1 cellular context compared by ENCODE assay signal in genomic region chr18:11501352-11501751, GRCh38.
TF ChIP-seq lines count a peak whose summit lies in the region.

No MANE protein-coding gene starts in this region.

TF ChIP-seq in HepG2, 621 proteins besides CTCF, POLR2A, EP300 and RAD21 (continued from another document):
- no peak for TF ChIP-seq ZNF512B (CRISPR knock-in tag; IDR thresholded peaks at IDR 0.05; ENCODE audit: borderline replicate concordance)
- peak; percentile 44; the same call in 1 of the 2 replicates for TF ChIP-seq EHMT2 (IDR thresholded peaks at IDR 0.05; ENCODE audit: borderline replicate concordance, low read depth, low read length)
- TF ChIP-seq, protein P1, sequence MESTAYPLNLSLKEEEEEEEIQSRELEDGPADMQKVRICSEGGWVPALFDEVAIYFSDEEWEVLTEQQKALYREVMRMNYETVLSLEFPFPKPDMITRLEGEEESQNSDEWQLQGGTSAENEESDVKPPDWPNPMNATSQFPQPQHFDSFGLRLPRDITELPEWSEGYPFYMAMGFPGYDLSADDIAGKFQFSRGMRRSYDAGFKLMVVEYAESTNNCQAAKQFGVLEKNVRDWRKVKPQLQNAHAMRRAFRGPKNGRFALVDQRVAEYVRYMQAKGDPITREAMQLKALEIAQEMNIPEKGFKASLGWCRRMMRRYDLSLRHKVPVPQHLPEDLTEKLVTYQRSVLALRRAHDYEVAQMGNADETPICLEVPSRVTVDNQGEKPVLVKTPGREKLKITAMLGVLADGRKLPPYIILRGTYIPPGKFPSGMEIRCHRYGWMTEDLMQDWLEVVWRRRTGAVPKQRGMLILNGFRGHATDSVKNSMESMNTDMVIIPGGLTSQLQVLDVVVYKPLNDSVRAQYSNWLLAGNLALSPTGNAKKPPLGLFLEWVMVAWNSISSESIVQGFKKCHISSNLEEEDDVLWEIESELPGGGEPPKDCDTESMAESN (CRISPR knock-in tag; conservative IDR thresholded peaks at IDR 0.05), result no peak
- TF ChIP-seq ZNF335 (CRISPR knock-in tag; IDR thresholded peaks at IDR 0.05), result no peak
- peak; percentile 63; the same call in 1 of the 2 replicates for TF ChIP-seq FOXA3 (CRISPR knock-in tag; IDR thresholded peaks at IDR 0.05)
- no peak for TF ChIP-seq ZNF354B (CRISPR knock-in tag; IDR thresholded peaks at IDR 0.05)
- no peak for TF ChIP-seq ZNF205 (CRISPR knock-in tag; IDR thresholded peaks at IDR 0.05)
- no peak for TF ChIP-seq REL (CRISPR knock-in tag; conservative IDR thresholded peaks at IDR 0.05)
- no peak for TF ChIP-seq BHLHE40 (IDR thresholded peaks at IDR 0.05; ENCODE audit: low read length)
- TF ChIP-seq, protein P2, sequence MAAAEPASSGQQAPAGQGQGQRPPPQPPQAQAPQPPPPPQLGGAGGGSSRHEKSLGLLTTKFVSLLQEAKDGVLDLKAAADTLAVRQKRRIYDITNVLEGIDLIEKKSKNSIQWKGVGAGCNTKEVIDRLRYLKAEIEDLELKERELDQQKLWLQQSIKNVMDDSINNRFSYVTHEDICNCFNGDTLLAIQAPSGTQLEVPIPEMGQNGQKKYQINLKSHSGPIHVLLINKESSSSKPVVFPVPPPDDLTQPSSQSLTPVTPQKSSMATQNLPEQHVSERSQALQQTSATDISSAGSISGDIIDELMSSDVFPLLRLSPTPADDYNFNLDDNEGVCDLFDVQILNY (CRISPR knock-in tag; conservative IDR thresholded peaks at IDR 0.05), result no peak
- no peak for TF ChIP-seq HOXA9 (CRISPR knock-in tag; IDR thresholded peaks at IDR 0.05; ENCODE audit: borderline replicate concordance)
- TF ChIP-seq ZNF816 (CRISPR knock-in tag; IDR thresholded peaks at IDR 0.05; ENCODE audit: borderline replicate concordance), result no peak
- no peak for TF ChIP-seq ZFP41 (CRISPR knock-in tag; IDR thresholded peaks at IDR 0.05; ENCODE audit: borderline replicate concordance)
- TF ChIP-seq SCMH1 (CRISPR knock-in tag; IDR thresholded peaks at IDR 0.05; ENCODE audit: borderline replicate concordance), result no peak
- TF ChIP-seq ZNF3 (CRISPR knock-in tag; IDR thresholded peaks at IDR 0.05), result no peak
- TF ChIP-seq HOXD1 (CRISPR knock-in tag; IDR thresholded peaks at IDR 0.05), result no peak
- TF ChIP-seq RBAK (CRISPR knock-in tag; IDR thresholded peaks at IDR 0.05), result no peak
- TF ChIP-seq ZFX (CRISPR knock-in tag; IDR thresholded peaks at IDR 0.05; ENCODE audit: low read depth), result no peak
- TF ChIP-seq ZNF792 (CRISPR knock-in tag; IDR thresholded peaks at IDR 0.05), result no peak
- TF ChIP-seq ZIK1 (CRISPR knock-in tag; IDR thresholded peaks at IDR 0.05; ENCODE audit: borderline replicate concordance, low read depth), result no peak
- no peak for TF ChIP-seq ATM (IDR thresholded peaks at IDR 0.05; ENCODE audit: borderline replicate concordance)
- TF ChIP-seq RBM22 (optimal IDR thresholded peaks at IDR 0.05; ENCODE audit: low read length), result no peak
- no peak for TF ChIP-seq ZNF253 (CRISPR knock-in tag; IDR thresholded peaks at IDR 0.05; ENCODE audit: borderline replicate concordance)
- TF ChIP-seq MAFK (conservative IDR thresholded peaks at IDR 0.05 in 1 of 2, IDR thresholded peaks at IDR 0.05 in 1 of 2; ENCODE audit: low read length in 2 of 2), result peak; percentile 55 to 60; a peak in 3 of 4 replicates
